8 cellular contexts compared by ENCODE assay signal in genomic region chr20:47360489-47361267, GRCh38. TPM values are rescaled to one million over a fixed set of nuclear protein-coding genes. Genes with fewer than 3 reads are reported as not detected.
DNase-seq lines count a peak whose midpoint lies in the region; ATAC-seq, FAIRE-seq and TF ChIP-seq lines count a peak whose summit lies in the region.

No MANE protein-coding gene starts in this region.

- H3K9me1 ChIP-seq in endothelial cell of umbilical vein (replicated peaks; ENCODE audit: control insufficient read depth, extremely low read depth, insufficient read depth, low read length) = no peaks in the 10 kb centered on the region

- DNase-seq in DMS79 treated with DMSO at 0.1 percent for 48 hours (lab: John Stamatoyannopoulos, UW) = peak; percentile 80
- DNase-seq in LHCN-M2 (ENCODE audit: low read depth) = peak; percentile 89
- peak; percentile 79 for DNase-seq in RWPE1 (ENCODE audit: low spot score)
- peak; percentile 100 for DNase-seq in endothelial cell of umbilical vein (ENCODE audit: low read depth, low spot score)
- peak; percentile 91 for DNase-seq in mesenteric fat pad (ENCODE audit: low spot score)
- peak; percentile 88 to 96 for DNase-seq in tibial artery

- H3K4me1 ChIP-seq in endothelial cell of umbilical vein (ENCODE audit: control insufficient read depth, extremely low read depth, insufficient read depth, low read length) = peaks cover 55% of the 10 kb centered on the region
- H3K4me1 ChIP-seq in tibial artery = peaks cover 18 to 73% (median 67%) of the 10 kb centered on the region in 4 donors

- no peak overlapping the region for H2AFZ ChIP-seq in endothelial cell of umbilical vein (ENCODE audit: low read depth, low read length)

- FAIRE-seq in endothelial cell of umbilical vein (lab: Jason Lieb, UNC) = peak; percentile 97

- ATAC-seq in GM19463 (IDR thresholded peaks at IDR 0.05; ENCODE audit: unreplicated experiment) (no peak), GM21515 (IDR thresholded peaks at IDR 0.05; ENCODE audit: unreplicated experiment) (no peak)

- TF ChIP-seq CTCF in RWPE1 (conservative IDR thresholded peaks at IDR 0.05; ENCODE audit: low read depth) (no peak), endothelial cell of umbilical vein (IDR thresholded peaks at IDR 0.05; ENCODE audit: extremely low read depth in 1 of 2, insufficient read depth in 1 of 2, low read depth in 1 of 2, low read length in 2 of 2) (no peak), tibial artery (IDR thresholded peaks at IDR 0.05) (no peak)

- dilution Hi-C loops in endothelial cell of umbilical vein (cut with MboI; ENCODE audit: extremely low pct_ligation_motif_present, low sequenced_read_pairs) = no loop called here

- H3K79me2 ChIP-seq in endothelial cell of umbilical vein (ENCODE audit: control insufficient read depth, insufficient read depth, low read length) = peaks cover 7% of the 10 kb centered on the region

- no peaks in the 10 kb centered on the region for H3K9me3 ChIP-seq in endothelial cell of umbilical vein (replicated peaks; ENCODE audit: control insufficient read depth, insufficient read depth, low read length)
- H3K9me3 ChIP-seq in tibial artery = no peaks in the 10 kb centered on the region

- intact Hi-C loops in endothelial cell of umbilical vein (cut with micrococcal nuclease) (loop anchor here (1.0 to 5.0 kb wide), 3 partner anchors 24 to 922 kb away; no protein-coding TSS in a partner anchor), tibial artery (cut with DNase I; ENCODE audit: low total_unique reads) (no loop called here)

- no peaks in the 10 kb centered on the region for H4K20me1 ChIP-seq in endothelial cell of umbilical vein (replicated peaks; ENCODE audit: control insufficient read depth, extremely low read depth, insufficient read depth, low read length)

- TF ChIP-seq POLR2A in endothelial cell of umbilical vein (IDR thresholded peaks at IDR 0.05; ENCODE audit: low read depth, low read length) = peak; percentile 97

- peak overlapping the region; percentile 76 for H3K4me2 ChIP-seq in endothelial cell of umbilical vein (ENCODE audit: insufficient read depth, low read length)

- BruUV-seq in endothelial cell of umbilical vein (replicated peaks; lab: Mats Ljungman, UMichigan) = TSS peak; percentile 28

- CTCF ChIA-PET in RWPE1 (lab: Yijun Ruan, JAX) = interaction anchor here (0.5 to 1.2 kb wide), 5 partner anchors 10 to 167 kb away, joined by 4 to 19 read pairs (median 4); no protein-coding TSS in a partner anchor
- CTCF ChIA-PET in endothelial cell of umbilical vein (lab: Charles Lee) = interaction anchor here (0.9 to 16.6 kb wide), 7 partner anchors 12 to 260 kb away, joined by 3 to 406 read pairs (median 8); no protein-coding TSS in a partner anchor

- H3K9ac ChIP-seq in endothelial cell of umbilical vein (replicated peaks; ENCODE audit: extremely low read depth, insufficient read depth, low read length) = peak overlapping the region; percentile 84

- H3K36me3 ChIP-seq in endothelial cell of umbilical vein (ENCODE audit: control insufficient read depth in 2 of 2, extremely low read depth in 1 of 2, insufficient read depth in 2 of 2, low read length in 2 of 2) (no peaks in the 10 kb centered on the region), tibial artery (no peaks in the 10 kb centered on the region)

- H3K27me3 ChIP-seq in endothelial cell of umbilical vein (ENCODE audit: control insufficient read depth in 2 of 2, insufficient read depth in 2 of 2, low read length in 2 of 2) (no peaks in the 10 kb centered on the region), tibial artery (no peaks in the 10 kb centered on the region)

- H3K4me3 ChIP-seq in endothelial cell of umbilical vein (replicated peaks in 1 of 3; ENCODE audit: insufficient read depth in 1 of 3, low read depth in 1 of 3, low read length in 3 of 3) (peak overlapping the region in 1 of 3 experiments; percentile 8), tibial artery (peak overlapping the region; percentile 9 to 37)

- POLR2A ChIA-PET in RWPE1 (lab: Yijun Ruan, JAX; ENCODE audit: low non-redundant PET) (interaction anchor here (0.5 to 6.7 kb wide), 7 partner anchors 17 to 1425 kb away, joined by 3 to 54 read pairs (median 5); no protein-coding TSS in a partner anchor), endothelial cell of umbilical vein (lab: Charles Lee) (interaction anchor here (1.0 to 7.4 kb wide), 9 partner anchors 10 to 87 kb away, joined by 3 to 60 read pairs (median 4); no protein-coding TSS in a partner anchor)

- H3K27ac ChIP-seq in RWPE1 (peak overlapping the region; percentile 100), endothelial cell of umbilical vein (ENCODE audit: insufficient read depth, low read depth, low read length) (peak overlapping the region; percentile 97), tibial artery (peak overlapping the region; percentile 84 to 97)

TF ChIP-seq in endothelial cell of umbilical vein, 7 proteins besides CTCF, POLR2A, EP300 and RAD21:
- TF ChIP-seq JUN (IDR thresholded peaks at IDR 0.05; ENCODE audit: borderline replicate concordance, insufficient read depth, insufficient read length, low read depth) (peak; percentile 35), EZH2 (IDR thresholded peaks at IDR 0.05; ENCODE audit: borderline replicate concordance, low read depth, low read length, severe bottlenecking) (no peak), GATA2 (IDR thresholded peaks at IDR 0.05; ENCODE audit: insufficient read depth, insufficient read length, low read depth, low read length) (peak; percentile 95), FOS (IDR thresholded peaks at IDR 0.05; ENCODE audit: borderline replicate concordance, insufficient read depth, low read length) (peak; percentile 20), MYC (IDR thresholded peaks at IDR 0.05; ENCODE audit: low read depth, low read length) (peak; percentile 4), POLR2AphosphoS5 (IDR thresholded peaks at IDR 0.05; ENCODE audit: insufficient read depth, low read depth, low read length) (peak; percentile 99)
- TF ChIP-seq, protein P1, sequence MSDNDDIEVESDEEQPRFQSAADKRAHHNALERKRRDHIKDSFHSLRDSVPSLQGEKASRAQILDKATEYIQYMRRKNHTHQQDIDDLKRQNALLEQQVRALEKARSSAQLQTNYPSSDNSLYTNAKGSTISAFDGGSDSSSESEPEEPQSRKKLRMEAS (IDR thresholded peaks at IDR 0.05; ENCODE audit: insufficient read depth, insufficient read length) = peak; percentile 16

RNA-seq across cellular contexts. Expression of gene ZMYND8, which starts 4.2 kb away (rescaled TPM):
- 50.1 and 56.4 TPM in 2 replicates for total RNA-seq in LHCN-M2 (2014; rRNA removed)
- polyA plus RNA-seq in LHCN-M2 (2012) = 15.4 TPM
- 75.2 and 76.3 TPM in 2 replicates for total RNA-seq in endothelial cell of umbilical vein
- 26.4 and 30.6 TPM in 2 replicates for polyA plus RNA-seq in endothelial cell of umbilical vein
- polyA plus RNA-seq in endothelial cell of umbilical vein (2011; cell fraction: cytosol; rRNA removed) = 31.6 and 33.3 TPM in 2 replicates
- polyA plus RNA-seq in endothelial cell of umbilical vein (2011; cell fraction: nucleus; rRNA removed) = 107 and 122 TPM in 2 replicates
- polyA plus RNA-seq in endothelial cell of umbilical vein (2012) = 55.4 and 56.4 TPM in 2 replicates
- 47.8 and 61.9 TPM in 2 replicates for polyA minus RNA-seq in endothelial cell of umbilical vein
- polyA minus RNA-seq in endothelial cell of umbilical vein (2011; cell fraction: cytosol; rRNA and poly(A)+ RNA removed) = 6.9 TPM
- 82.0 and 106 TPM in 2 replicates for polyA minus RNA-seq in endothelial cell of umbilical vein (2011; cell fraction: nucleus; rRNA and poly(A)+ RNA removed)
- 23.1 TPM for total RNA-seq in mesenteric fat pad
